9 cellular contexts compared by ENCODE assay signal in the genomic region with DNA sequence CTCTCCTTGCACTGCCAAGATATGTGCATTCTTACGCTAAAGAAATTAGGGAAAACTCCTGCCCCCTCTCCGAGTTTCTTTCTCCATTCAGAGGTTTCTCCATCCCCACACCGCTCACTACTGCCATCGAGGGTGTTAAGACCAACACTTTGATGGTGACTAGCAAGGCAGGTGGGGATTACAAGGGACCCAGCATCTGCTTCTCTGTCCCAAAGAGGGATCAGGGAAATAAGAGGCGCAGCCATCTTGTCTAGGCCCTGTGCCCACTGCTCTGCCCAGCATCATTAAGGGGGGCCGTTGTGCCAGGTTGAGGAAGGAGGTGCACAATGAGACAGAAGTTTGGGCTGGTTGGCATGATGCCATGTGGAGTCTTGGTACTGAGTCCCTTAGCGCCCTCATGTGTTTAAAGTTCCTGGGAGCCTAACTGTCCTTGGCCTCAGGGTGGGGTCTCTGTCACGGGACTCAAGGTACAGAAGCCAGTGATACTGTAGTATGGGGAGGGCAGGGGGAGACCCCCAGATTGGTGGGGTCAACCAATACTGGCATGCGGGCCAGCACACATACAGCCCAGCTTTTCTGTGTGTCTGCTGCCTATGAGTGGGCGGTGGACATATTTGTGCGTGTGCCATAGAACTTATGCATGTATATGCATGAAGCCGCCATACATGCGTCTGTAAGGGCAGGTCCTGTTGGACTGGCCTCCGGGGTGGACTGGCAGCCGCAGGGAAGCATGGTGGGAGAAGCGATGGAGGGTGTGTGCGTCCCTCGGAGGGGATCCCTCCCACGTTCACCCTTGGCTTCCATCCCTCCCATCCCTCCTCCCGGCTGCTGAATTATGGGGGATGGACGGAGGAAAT. TPM values are rescaled to one million over a fixed set of nuclear protein-coding genes. Genes with fewer than 3 reads are reported as not detected.
DNase-seq lines count a peak whose midpoint lies in the region; ATAC-seq and TF ChIP-seq lines count a peak whose summit lies in the region.
"Had no signal": no experiment of that assay in that cellular context is flagged by ENCODE, and none has a peak within 500 bp of the region (broad histone marks: within the 10 kb centered on the region; RNA-seq: fewer than 3 reads in every experiment).

No MANE protein-coding gene starts in this region.

- H3K4me3 Mint-ChIP-seq in CD4-positive, alpha-beta memory T cell = peak overlapping the region; percentile 91 to 98 (median 94)

- peaks cover 0 to 3% of the 10 kb centered on the region in 2 donors for H3K36me3 Mint-ChIP-seq in CD4-positive, alpha-beta memory T cell

- no peaks in the 10 kb centered on the region for H3K9me3 ChIP-seq in CD4-positive, alpha-beta memory T cell (ENCODE audit: control insufficient read depth in 1 of 2, low read length in 2 of 2)
- no peaks in the 10 kb centered on the region for H3K9me3 ChIP-seq in tibial artery

- H3K27ac Mint-ChIP-seq in CD4-positive, alpha-beta memory T cell = peak overlapping the region; percentile 3 to 98 (median 93)

- intact Hi-C loops in CD4-positive, alpha-beta memory T cell (cut with micrococcal nuclease) = loop anchor here (1.0 to 5.0 kb wide), 4 partner anchors 21 to 607 kb away; a partner anchor contains a TSS
- intact Hi-C loops in left colon (cut with DNase I, micrococcal nuclease) (no loop called here), tibial artery (cut with DNase I; ENCODE audit: low total_unique reads) (loop anchor here (2.0 kb wide), 1 partner anchor 21 kb away; a partner anchor contains a TSS)

- peak overlapping the region in 1 of 2 donors; percentile 95 for H3K4me3 ChIP-seq in CD4-positive, alpha-beta memory T cell (ENCODE audit: low read length in 2 of 2)
- peak overlapping the region; percentile 53 for H3K4me3 ChIP-seq in astrocyte of the cerebellum (ENCODE audit: low read depth, low read length)
- H3K4me3 ChIP-seq in tibial artery = peak overlapping the region; percentile 60 to 61

- peak; percentile 32 for TF ChIP-seq CTCF in astrocyte of the cerebellum (IDR thresholded peaks at IDR 0.05; ENCODE audit: low read depth, low read length, missing control alignments)
- no peak for TF ChIP-seq CTCF in tibial artery (IDR thresholded peaks at IDR 0.05)

- peaks cover 13 to 35% of the 10 kb centered on the region in 2 donors for H3K27me3 Mint-ChIP-seq in CD4-positive, alpha-beta memory T cell

- H3K27ac ChIP-seq in CD4-positive, alpha-beta memory T cell (ENCODE audit: low read depth, low read length) = no peak overlapping the region
- peak overlapping the region in 1 of 2 donors; percentile 91 for H3K27ac ChIP-seq in tibial artery

- H3K36me3 ChIP-seq in CD4-positive, alpha-beta memory T cell (ENCODE audit: insufficient read depth, low read length) = no peaks in the 10 kb centered on the region
- no peaks in the 10 kb centered on the region for H3K36me3 ChIP-seq in tibial artery

- POLR2A ChIA-PET in CD4-positive, alpha-beta memory T cell (lab: Charles Lee; ENCODE audit: partially characterized antibody) = interaction anchor here (0.6 to 4.0 kb wide), 22 partner anchors 12 to 525 kb away, joined by 3 to 62 read pairs (median 5); a partner anchor contains a TSS

- CTCF ChIA-PET in CD4-positive, alpha-beta memory T cell (lab: Charles Lee; ENCODE audit: partially characterized antibody) = interaction anchor here (0.6 to 5.0 kb wide), 34 partner anchors 9 to 524 kb away, joined by 3 to 74 read pairs (median 6); a partner anchor contains a TSS

- no peaks in the 10 kb centered on the region for H3K9me3 Mint-ChIP-seq in CD4-positive, alpha-beta memory T cell

- DNase-seq in CD4-positive, alpha-beta memory T cell = peak in 1 of 5 donors; percentile 36
- peak; percentile 33 for DNase-seq in NCI-H446 treated with DMSO at 0.1 percent for 48 hours (lab: John Stamatoyannopoulos, UW)
- DNase-seq in astrocyte of the cerebellum (ENCODE audit: low read depth) = no peak
- peak; percentile 82 for DNase-seq in left colon
- DNase-seq in tibial artery = no peak
- DNase-seq in NOMO-1 (lab: John Stamatoyannopoulos, UW; ENCODE audit: unreplicated experiment in 2 of 2) = no peak

- ATAC-seq in GM18502 (IDR thresholded peaks at IDR 0.05; ENCODE audit: poor library complexity, unreplicated experiment) (peak; percentile 4), left colon (peak; percentile 2), GM19455 (IDR thresholded peaks at IDR 0.05; ENCODE audit: unreplicated experiment) (no peak)

- H3K27me3 ChIP-seq in CD4-positive, alpha-beta memory T cell (ENCODE audit: insufficient read depth, low read length) = peaks cover 34% of the 10 kb centered on the region
- peaks cover 9 to 54% of the 10 kb centered on the region in 2 donors for H3K27me3 ChIP-seq in tibial artery

- in situ Hi-C loops in astrocyte of the cerebellum (cut with HindIII; ENCODE audit: low sequenced_read_pairs) = no loop called here

- peaks cover 30 to 52% (median 41%) of the 10 kb centered on the region in 4 donors for H3K4me1 Mint-ChIP-seq in CD4-positive, alpha-beta memory T cell

- H3K4me1 ChIP-seq in CD4-positive, alpha-beta memory T cell (ENCODE audit: insufficient read depth, low read length) = peaks cover 65% of the 10 kb centered on the region
- peaks cover 0 to 69% (median 51%) of the 10 kb centered on the region in 4 donors for H3K4me1 ChIP-seq in tibial artery

RNA-seq across cellular contexts. Expression of a gene that starts 5.5 kb away (rescaled TPM):
- 1 to 10 TPM; 2.0 to 4.3 TPM for total RNA-seq in CD4-positive, alpha-beta memory T cell
- 1 to 10 TPM in 1 of 2 donors, under 1 TPM in 1; 0.34 to 1.5 TPM for polyA plus RNA-seq in CD4-positive, alpha-beta memory T cell
- 10 to 100 TPM in 1 of 2 donors, 1 to 10 TPM in 1; 7.7 to 23.1 TPM for total RNA-seq in left colon

RNA-seq across cellular contexts. Expression of a gene that starts 20.6 kb away (rescaled TPM):
- total RNA-seq in CD4-positive, alpha-beta memory T cell = 1 to 10 TPM; 6.0 to 8.5 TPM
- polyA plus RNA-seq in CD4-positive, alpha-beta memory T cell = 1 to 10 TPM; 2.5 to 3.5 TPM
- total RNA-seq in left colon = 10 to 100 TPM; 23.0 to 33.5 TPM

RNA-seq across cellular contexts. Expression of a gene that starts 33.0 kb away (rescaled TPM):
- 10 to 100 TPM; 33.6 to 39.8 TPM for total RNA-seq in CD4-positive, alpha-beta memory T cell
- polyA plus RNA-seq in CD4-positive, alpha-beta memory T cell = 10 to 100 TPM; 14.8 to 18.2 TPM
- total RNA-seq in left colon = 100 to 1,000 TPM in 1 of 2 donors, 10 to 100 TPM in 1; 88.9 to 160 TPM

RNA-seq across cellular contexts. Expression of a gene that starts 43.6 kb away (rescaled TPM):
- 1 to 10 TPM; 1.2 to 1.9 TPM for total RNA-seq in CD4-positive, alpha-beta memory T cell
- 1 to 10 TPM in 1 of 2 donors, under 1 TPM in 1; 0.84 to 2.0 TPM for polyA plus RNA-seq in CD4-positive, alpha-beta memory T cell
- 100 to 1,000 TPM in 1 of 2 donors, 10 to 100 TPM in 1; 63.0 to 176 TPM for total RNA-seq in left colon

RNA-seq across cellular contexts. Expression of a gene that starts 50.5 kb away (rescaled TPM):
- total RNA-seq in CD4-positive, alpha-beta memory T cell = under 1 TPM in 1 of 2 experiments, not detected in 1; 0.14 TPM
- polyA plus RNA-seq in CD4-positive, alpha-beta memory T cell = not detected
- total RNA-seq in left colon = under 1 TPM in 1 of 2 donors, not detected in 1; 0.21 TPM
- total RNA-seq: urinary bladder had no signal
- polyA plus RNA-seq: urinary bladder had no signal

Comparison
In these comparisons a context has a peak if more than half of its experiments do, and no peak if none do; other contexts are left out.
1. DNase-seq: peak in NCI-H446 treated with DMSO at 0.1 percent for 48 hours (single experiment) and left colon (2 of 2); none in astrocyte of the cerebellum (single experiment), tibial artery (0 of 2) and NOMO-1 (0 of 2).
2. intact Hi-C loops: an anchor here in CD4-positive, alpha-beta memory T cell (1.0 to 5.0 kb wide) and tibial artery (2.0 kb wide); none called in left colon.